In the genomic region with DNA sequence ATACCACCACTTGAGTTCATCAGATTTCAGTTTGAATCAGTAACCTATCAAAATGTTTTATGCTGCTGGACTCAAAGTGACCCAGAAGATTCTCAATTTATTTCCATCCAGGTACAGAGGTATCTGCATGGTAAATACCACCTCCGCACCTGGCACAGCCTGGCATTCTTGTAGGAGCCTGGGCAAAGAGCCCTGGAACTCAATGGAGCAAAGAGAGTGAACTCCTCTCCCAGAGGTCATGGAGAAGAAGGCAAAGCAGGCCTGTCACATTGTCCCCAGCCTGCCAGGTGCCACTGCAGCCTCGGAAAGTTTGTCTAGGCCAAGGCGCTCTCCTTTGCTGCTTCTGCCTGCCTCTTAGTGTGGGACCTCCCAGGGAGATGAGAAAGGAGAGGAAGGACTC, we compare ENCODE assay signal across 20 cellular contexts.
DNase-seq lines count a peak whose midpoint lies in the region; ATAC-seq, FAIRE-seq and TF ChIP-seq lines count a peak whose summit lies in the region.
"Had no signal": no experiment of that assay in that cellular context is flagged by ENCODE, and none has a peak within 500 bp of the region (broad histone marks: within the 10 kb centered on the region; RNA-seq: fewer than 3 reads in every experiment).

No MANE protein-coding gene starts in this region.

- DNase-seq in Right ventricle myocardium superior (no peak), left ventricle myocardium inferior (no peak), H1 (ENCODE audit: low read depth in 1 of 2, low spot score in 2 of 2) (no peak), naive B cell (no peak), upper lobe of right lung (no peak), MG63 (no peak)
- DNase-seq: activated CD8-positive, alpha-beta memory T cell treated with anti-CD3 and anti-CD28 coated beads for 24 hours; dorsolateral prefrontal cortex; heart right ventricle; MM.1S; NCI-H1930; NCI-H446; SHP77 treated with DMSO at 0.1 percent for 48 hours had no signal

- no peak overlapping the region for H2BK15ac ChIP-seq in H1 (ENCODE audit: low read length)

- no peak overlapping the region for H3K56ac ChIP-seq in H1 (replicated peaks; ENCODE audit: insufficient read length, low read depth, low read length)

- peaks cover 21% of the 10 kb centered on the region for H3K4me1 ChIP-seq in left ventricle myocardium inferior
- H3K4me1 ChIP-seq in H1 (replicated peaks in 1 of 4; ENCODE audit: control insufficient read depth in 3 of 4, insufficient read depth in 4 of 4, low read length in 3 of 4) = peaks cover 16 to 41% (median 31%) of the 10 kb centered on the region in 4 experiments
- peaks cover 24% of the 10 kb centered on the region for H3K4me1 ChIP-seq in upper lobe of right lung

- H4K5ac ChIP-seq in H1 (ENCODE audit: insufficient read length, low read depth, low read length) = no peak overlapping the region

- peak overlapping the region in 3 of 8 donors; percentile 15 to 78 (median 68) for H3K4me3 Mint-ChIP-seq in naive B cell
- H3K4me3 Mint-ChIP-seq: CD4-positive, CD25-positive, alpha-beta regulatory T cell had no signal

- peaks cover 0 to 8% of the 10 kb centered on the region in 2 donors for H3K36me3 Mint-ChIP-seq in naive B cell

- no peak overlapping the region for H3K9ac ChIP-seq in H1 (replicated peaks in 1 of 4; ENCODE audit: extremely low read depth in 1 of 4, low read depth in 3 of 4, low read length in 3 of 4)

- 94% methylated on average over 3 of the region's 3 CpGs; no CpG with 5 or more reads in 1 of the 2 experiments for WGBS in H1 (ENCODE audit: extremely low coverage in 1 of 2, insufficient coverage in 1 of 2, insufficient read length in 1 of 2, insufficient replicate concordance in 2 of 2, low coverage in 1 of 2, low lambda C conversion rate in 2 of 2, missing lambda C conversion rate in 1 of 2), 2 experiments

- peak overlapping the region; percentile 97; the same call in 1 of the 2 replicates for H2BK12ac ChIP-seq in H1 (ENCODE audit: low read depth, low read length)

- H3K79me2 ChIP-seq in H1 (ENCODE audit: control insufficient read depth in 1 of 2, insufficient read depth in 2 of 2, low read length in 2 of 2) = no peaks in the 10 kb centered on the region

- no peak for TF ChIP-seq CTCF in left ventricle myocardium inferior (IDR thresholded peaks at IDR 0.05; ENCODE audit: borderline replicate concordance)
- no peak for TF ChIP-seq CTCF in H1 (IDR thresholded peaks at IDR 0.05; ENCODE audit: control extremely low read depth in 1 of 3, insufficient read depth in 1 of 3, low read depth in 1 of 3, low read length in 3 of 3)
- TF ChIP-seq CTCF in upper lobe of right lung (IDR thresholded peaks at IDR 0.05) = no peak

- H3K27ac ChIP-seq in left ventricle myocardium inferior (replicated peaks) (no peak overlapping the region), H1 (ENCODE audit: low read depth, low read length) (no peak overlapping the region), upper lobe of right lung (no peak overlapping the region)
- H3K27ac ChIP-seq: heart right ventricle had no signal

- no peak overlapping the region for H3K23ac ChIP-seq in H1 (ENCODE audit: insufficient read length)

- no peak overlapping the region for H2AFZ ChIP-seq in H1 (ENCODE audit: low read length)

- peak overlapping the region; percentile 75; the same call in 1 of the 2 replicates for H2AK5ac ChIP-seq in H1 (ENCODE audit: low read depth, low read length)

- TF ChIP-seq RAD21 in H1 (IDR thresholded peaks at IDR 0.05 in 1 of 2, conservative IDR thresholded peaks at IDR 0.05 in 1 of 2; ENCODE audit: low read depth in 2 of 2, low read length in 2 of 2) = no peak

- no peak overlapping the region for H3K14ac ChIP-seq in H1 (ENCODE audit: insufficient read length)

- H2BK120ac ChIP-seq in H1 (replicated peaks; ENCODE audit: low read depth, low read length) = peak overlapping the region; percentile 34

- TF ChIP-seq EP300 in H1 (IDR thresholded peaks at IDR 0.05; ENCODE audit: borderline replicate concordance in 1 of 2, low read depth in 2 of 2, low read length in 2 of 2) = no peak

- peak overlapping the region; percentile 66 for H4K91ac ChIP-seq in H1 (replicated peaks; ENCODE audit: insufficient read length, low read length)

- no peak overlapping the region for H3K4ac ChIP-seq in H1 (replicated peaks; ENCODE audit: insufficient read length, low read depth, low read length)

- H3K4me1 Mint-ChIP-seq in naive B cell = peaks cover 80 to 94% (median 85%) of the 10 kb centered on the region in 3 donors

- H3K9me3 ChIP-seq in left ventricle myocardium inferior (replicated peaks) = no peaks in the 10 kb centered on the region
- no peaks in the 10 kb centered on the region for H3K9me3 ChIP-seq in H1 (ENCODE audit: insufficient read depth in 2 of 2, low read depth in 1 of 2, low read length in 1 of 2)
- no peaks in the 10 kb centered on the region for H3K9me3 ChIP-seq in upper lobe of right lung
- no peaks in the 10 kb centered on the region for H3K9me3 ChIP-seq in MG63
- H3K9me3 ChIP-seq: heart right ventricle, upper lobe of left lung had no signal

- H3K27ac Mint-ChIP-seq in naive B cell = peak overlapping the region; percentile 81 to 97 (median 96)

- no peaks in the 10 kb centered on the region for H3K27me3 Mint-ChIP-seq in naive B cell
- H3K27me3 Mint-ChIP-seq: CD4-positive, CD25-positive, alpha-beta regulatory T cell had no signal

- intact Hi-C loops in Right ventricle myocardium superior (cut with DNase I) (no loop called here), left ventricle myocardium inferior (cut with micrococcal nuclease) (no loop called here), upper lobe of right lung (cut with DNase I) (no loop called here)

- H3K4me3 ChIP-seq in left ventricle myocardium inferior (no peak overlapping the region), H1 (ENCODE audit: extremely low read depth in 1 of 4, insufficient read depth in 2 of 4, low read depth in 3 of 4, low read length in 4 of 4) (no peak overlapping the region), upper lobe of right lung (no peak overlapping the region), MG63 (no peak overlapping the region)
- H3K4me3 ChIP-seq: dorsolateral prefrontal cortex, heart right ventricle, smooth muscle cell, upper lobe of left lung had no signal

- TF ChIP-seq POLR2A in H1 (IDR thresholded peaks at IDR 0.05; ENCODE audit: control extremely low read depth in 1 of 2, low read depth in 2 of 2, low read length in 2 of 2) = no peak

- H3K27me3 ChIP-seq in left ventricle myocardium inferior (ENCODE audit: low read depth) = no peaks in the 10 kb centered on the region
- H3K27me3 ChIP-seq in H1 (replicated peaks in 1 of 4; ENCODE audit: control insufficient read depth in 3 of 4, extremely low read depth in 1 of 4, insufficient read depth in 3 of 4, low read length in 3 of 4) = no peaks in the 10 kb centered on the region
- no peaks in the 10 kb centered on the region for H3K27me3 ChIP-seq in upper lobe of right lung
- H3K27me3 ChIP-seq in MG63 = no peaks in the 10 kb centered on the region
- H3K27me3 ChIP-seq: dorsolateral prefrontal cortex, heart right ventricle, upper lobe of left lung had no signal

- no peak overlapping the region for H4K8ac ChIP-seq in H1 (ENCODE audit: extremely low read depth, insufficient read depth, low read length)

- ATAC-seq in Right ventricle myocardium superior (ENCODE audit: poor library complexity) (peak; percentile 21), naive B cell (ENCODE audit: low read depth in 2 of 2) (no peak), upper lobe of right lung (peak; percentile 19), GM21381 (IDR thresholded peaks at IDR 0.05; ENCODE audit: unreplicated experiment) (no peak), GM21447 (IDR thresholded peaks at IDR 0.05; ENCODE audit: unreplicated experiment) (no peak)

- H3K23me2 ChIP-seq in H1 (ENCODE audit: low read depth, low read length) = no peaks in the 10 kb centered on the region

- H4K20me1 ChIP-seq in H1 (replicated peaks in 1 of 2; ENCODE audit: control insufficient read depth in 1 of 2, insufficient read depth in 2 of 2, low read length in 2 of 2) = no peaks in the 10 kb centered on the region

- no peaks in the 10 kb centered on the region for H3K9me3 Mint-ChIP-seq in naive B cell
- H3K9me3 Mint-ChIP-seq: CD4-positive, CD25-positive, alpha-beta regulatory T cell had no signal

- POLR2A ChIA-PET in H1 (lab: Charles Lee; ENCODE audit: partially characterized antibody) = interaction anchor here (0.6 to 1.6 kb wide), 3 partner anchors 32 to 96 kb away, joined by 3 to 4 read pairs (median 3); no protein-coding TSS in a partner anchor

- H3K79me1 ChIP-seq in H1 (ENCODE audit: low read depth, low read length) = no peaks in the 10 kb centered on the region

- peak overlapping the region; percentile 24 for H3K18ac ChIP-seq in H1 (ENCODE audit: extremely low read depth, low read length)

- no peaks in the 10 kb centered on the region for H3K36me3 ChIP-seq in left ventricle myocardium inferior
- no peaks in the 10 kb centered on the region for H3K36me3 ChIP-seq in H1 (ENCODE audit: control insufficient read depth in 2 of 4, insufficient read depth in 4 of 4, low read length in 3 of 4)
- no peaks in the 10 kb centered on the region for H3K36me3 ChIP-seq in upper lobe of right lung
- no peaks in the 10 kb centered on the region for H3K36me3 ChIP-seq in MG63
- H3K36me3 ChIP-seq: heart right ventricle, upper lobe of left lung had no signal

- no peak for FAIRE-seq in H1 (lab: Jason Lieb, UNC)
- FAIRE-seq: A204.1, islet of Langerhans had no signal

- CTCF ChIA-PET in H1 (lab: Charles Lee; ENCODE audit: partially characterized antibody) = interaction anchor here (1.4 kb wide), 1 partner anchor 16 kb away, joined by 4 read pairs; no protein-coding TSS in a partner anchor

- no peak overlapping the region for H3K4me2 ChIP-seq in H1 (ENCODE audit: insufficient read depth in 1 of 2, low read depth in 2 of 2, low read length in 2 of 2)
- H3K4me2 ChIP-seq: smooth muscle cell had no signal

- peak overlapping the region; percentile 63 for H2BK20ac ChIP-seq in H1 (ENCODE audit: low read length)

- H2BK5ac ChIP-seq in H1 (ENCODE audit: low read depth, low read length) = peak overlapping the region; percentile 63; the same call in 1 of the 2 replicates

TF ChIP-seq in H1, 55 proteins besides CTCF, POLR2A, EP300 and RAD21 (continues in another document):
- TF ChIP-seq GABPA (IDR thresholded peaks at IDR 0.05; ENCODE audit: borderline replicate concordance, insufficient read depth, low read length) (no peak), TEAD4 (IDR thresholded peaks at IDR 0.05; ENCODE audit: low read depth, low read length) (no peak), ASH2L (IDR thresholded peaks at IDR 0.05; ENCODE audit: low read length) (no peak), CEBPB (IDR thresholded peaks at IDR 0.05; ENCODE audit: low read depth, low read length) (no peak), SP4 (IDR thresholded peaks at IDR 0.05; ENCODE audit: low read length) (no peak), ZNF274 (IDR thresholded peaks at IDR 0.05; ENCODE audit: borderline replicate concordance, extremely low read depth, low read length) (no peak)

Comparison
In these comparisons a context has a peak if more than half of its experiments do, and no peak if none do; other contexts are left out.
1. ATAC-seq: peak in Right ventricle myocardium superior (single experiment) and upper lobe of right lung (single experiment); none in naive B cell (0 of 2), GM21381 (single experiment) and GM21447 (single experiment).